ENCODE assay signal across 8 cellular contexts in genomic region chr20:1184638-1185315, GRCh38. TPM values are rescaled to one million over a fixed set of nuclear protein-coding genes. Genes with fewer than 3 reads are reported as not detected.
DNase-seq lines count a peak whose midpoint lies in the region; ATAC-seq and TF ChIP-seq lines count a peak whose summit lies in the region.

TSS of gene TMEM74B (minus strand) at chr20:1184981. CDS start at chr20:1183801, 1,180 bp downstream.

- H3K27ac Mint-ChIP-seq in CD8-positive, alpha-beta memory T cell: peak within 1 kb of the TSS in 2 of 8 donors; percentile 8 to 13
- H3K27ac Mint-ChIP-seq in endodermal cell: no peak within 1 kb of the TSS

- H3K4me1 Mint-ChIP-seq in CD8-positive, alpha-beta memory T cell: peaks cover 10 to 14% (median 12%) of the 10 kb centered on the region in 3 donors
- H3K4me1 Mint-ChIP-seq in endodermal cell: no peaks in the 10 kb centered on the region

- peak within 1 kb of the TSS; percentile 48 for H3K27ac ChIP-seq in CD8-positive, alpha-beta memory T cell (ENCODE audit: low read depth, low read length)
- H3K27ac ChIP-seq in endodermal cell (ENCODE audit: low read depth, low read length) (no peak within 1 kb of the TSS), neural cell (ENCODE audit: low read length) (no peak within 1 kb of the TSS)

- no peak for TF ChIP-seq RAD21 in neural cell (conservative IDR thresholded peaks at IDR 0.05)

- CTCF ChIA-PET in CD8-positive, alpha-beta memory T cell (lab: Charles Lee): interaction anchor here (1.2 kb wide), 1 partner anchor 28 kb away, joined by 3 read pairs; no protein-coding TSS in a partner anchor

- H3K9me3 ChIP-seq in CD8-positive, alpha-beta memory T cell (ENCODE audit: low read length): no peaks in the 10 kb centered on the region
- H3K9me3 ChIP-seq in endodermal cell (ENCODE audit: control insufficient read depth, low read length) (no peaks in the 10 kb centered on the region), neural cell (ENCODE audit: low read length) (no peaks in the 10 kb centered on the region)

- TF ChIP-seq CTCF in endodermal cell (conservative IDR thresholded peaks at IDR 0.05) (no peak), neural cell (IDR thresholded peaks at IDR 0.05; ENCODE audit: poor library complexity, severe bottlenecking) (no peak)

- H2AFZ ChIP-seq in neural cell (ENCODE audit: low read depth, low read length): peak within 1 kb of the TSS; percentile 21

- peaks cover 19 to 24% of the 10 kb centered on the region in 2 donors for H3K27me3 Mint-ChIP-seq in CD8-positive, alpha-beta memory T cell
- H3K27me3 Mint-ChIP-seq in endodermal cell (ENCODE audit: insufficient read depth): peaks cover 44% of the 10 kb centered on the region

- 2 to 6% methylated on average over 30 to 76 of the region's 76 CpGs for WGBS in endodermal cell (ENCODE audit: insufficient coverage in 1 of 2, insufficient read length in 1 of 2), 2 experiments

- peak within 1 kb of the TSS; percentile 10 to 76 (median 71) for H3K4me3 Mint-ChIP-seq in CD8-positive, alpha-beta memory T cell
- peak within 1 kb of the TSS; percentile 62 for H3K4me3 Mint-ChIP-seq in endodermal cell

- peaks cover 0 to 2% (median under 1%) of the 10 kb centered on the region in 3 donors for H3K36me3 Mint-ChIP-seq in CD8-positive, alpha-beta memory T cell
- peaks cover 3% of the 10 kb centered on the region for H3K36me3 Mint-ChIP-seq in endodermal cell (ENCODE audit: low read depth)

- no peaks in the 10 kb centered on the region for H3K36me3 ChIP-seq in CD8-positive, alpha-beta memory T cell (ENCODE audit: insufficient read depth, low read length)
- H3K36me3 ChIP-seq in endodermal cell (ENCODE audit: control insufficient read depth, insufficient read depth, low read length): no peaks in the 10 kb centered on the region
- H3K36me3 ChIP-seq in neural cell (ENCODE audit: insufficient read depth, low read length): no peaks in the 10 kb centered on the region

- no peak for DNase-seq in CD8-positive, alpha-beta memory T cell
- peak; percentile 43 for DNase-seq in NCI-H2227 (lab: John Stamatoyannopoulos, UW; ENCODE audit: unreplicated experiment)
- DNase-seq in endodermal cell: peak; percentile 74
- no peak for DNase-seq in amniotic stem cell (lab: John Stamatoyannopoulos, UW)
- DNase-seq in NCI-H1092 treated with DMSO at 0.1 percent for 48 hours (lab: John Stamatoyannopoulos, UW): no peak
- no peak for DNase-seq in OCI-M1 (lab: John Stamatoyannopoulos, UW)

- H3K9me3 Mint-ChIP-seq in CD8-positive, alpha-beta memory T cell: no peaks in the 10 kb centered on the region
- H3K9me3 Mint-ChIP-seq in endodermal cell: no peaks in the 10 kb centered on the region

- peaks cover 6% of the 10 kb centered on the region for H3K27me3 ChIP-seq in CD8-positive, alpha-beta memory T cell (ENCODE audit: insufficient read depth, low read length, poor library complexity, severe bottlenecking)
- H3K27me3 ChIP-seq in endodermal cell (ENCODE audit: control insufficient read depth, insufficient read depth, low read length, poor library complexity, severe bottlenecking): peaks cover 38% of the 10 kb centered on the region
- peaks cover 8% of the 10 kb centered on the region for H3K27me3 ChIP-seq in neural cell (ENCODE audit: insufficient read depth, low read depth, low read length)

- TF ChIP-seq EP300 in neural cell (conservative IDR thresholded peaks at IDR 0.05; ENCODE audit: poor library complexity, severe bottlenecking): no peak

- H3K4me3 ChIP-seq in CD8-positive, alpha-beta memory T cell (ENCODE audit: low read length): no peak within 1 kb of the TSS
- H3K4me3 ChIP-seq in endodermal cell (ENCODE audit: low read length): peak within 1 kb of the TSS; percentile 45
- H3K4me3 ChIP-seq in neural cell (ENCODE audit: low read length): peak within 1 kb of the TSS; percentile 79

- POLR2A ChIA-PET in CD8-positive, alpha-beta memory T cell (lab: Charles Lee): no interaction called here

- no peaks in the 10 kb centered on the region for H3F3A ChIP-seq in neural cell (ENCODE audit: insufficient read depth, low read length, poor library complexity, severe bottlenecking)

- ATAC-seq in GM21360 (IDR thresholded peaks at IDR 0.05; ENCODE audit: unreplicated experiment): no peak

- no peak within 1 kb of the TSS for H3K9ac ChIP-seq in endodermal cell (ENCODE audit: extremely low read depth, low read length, poor library complexity, severe bottlenecking)
- H3K9ac ChIP-seq in neural cell (ENCODE audit: low read length): peak within 1 kb of the TSS; percentile 65

- H3K4me2 ChIP-seq in neural cell (ENCODE audit: low read length): peak within 1 kb of the TSS; percentile 73

- no peaks in the 10 kb centered on the region for H3K4me1 ChIP-seq in CD8-positive, alpha-beta memory T cell (ENCODE audit: insufficient read depth, low read length)
- H3K4me1 ChIP-seq in endodermal cell (ENCODE audit: control insufficient read depth, insufficient read depth, low read length): peaks cover 5% of the 10 kb centered on the region

- H4K20me1 ChIP-seq in neural cell (ENCODE audit: insufficient read depth): no peaks in the 10 kb centered on the region

- no peaks in the 10 kb centered on the region for H3K9me2 ChIP-seq in neural cell (ENCODE audit: insufficient read depth, low read length)

- no peaks in the 10 kb centered on the region for H3K79me2 ChIP-seq in neural cell (replicated peaks; ENCODE audit: insufficient read depth, low read length)

TF ChIP-seq in neural cell, 6 proteins besides CTCF, POLR2A, EP300 and RAD21:
- TF ChIP-seq MXI1 (conservative IDR thresholded peaks at IDR 0.05; ENCODE audit: poor library complexity, severe bottlenecking) (peak; percentile 58), EZH2 (IDR thresholded peaks at IDR 0.05; ENCODE audit: borderline replicate concordance, insufficient read depth, low read length, poor library complexity, severe bottlenecking) (no peak)

RNA-seq across cellular contexts. Expression of gene TMEM74B, which starts in this region (rescaled TPM):
- under 1 TPM in 1 of 2 experiments, not detected in 1; 0.18 TPM for total RNA-seq in CD8-positive, alpha-beta memory T cell
- not detected for polyA plus RNA-seq in CD8-positive, alpha-beta memory T cell
- 1 to 10 TPM; 3.1 to 4.3 TPM for total RNA-seq in endodermal cell
- polyA plus RNA-seq in endodermal cell (2013, experiment 1 of 2): 6.1 TPM
- polyA plus RNA-seq in endodermal cell (2013, experiment 2 of 2): 5.4 TPM
- 155 and 164 TPM in 2 replicates for polyA plus RNA-seq in neural cell
- 26.3 and 26.5 TPM in 2 replicates for polyA minus RNA-seq in neural cell

Comparison
In these comparisons a context has a peak if more than half of its experiments do, and no peak if none do; other contexts are left out.
1. RNA of gene TMEM74B (polyA plus RNA-seq): 155 to 164 TPM in neural cell; not detected in CD8-positive, alpha-beta memory T cell (single experiment); every median in the first group is over 100 times any median in the second.
2. DNase-seq: peak in NCI-H2227 (single experiment) and endodermal cell (single experiment); none in CD8-positive, alpha-beta memory T cell (0 of 5), amniotic stem cell (single experiment), NCI-H1092 treated with DMSO at 0.1 percent for 48 hours (single experiment) and OCI-M1 (single experiment).